Comparison of ENCODE assay signal across 8 cellular contexts in genomic region chr20:41172296-41173140, GRCh38. TPM values are rescaled to one million over a fixed set of nuclear protein-coding genes. Genes with fewer than 3 reads are reported as not detected.
DNase-seq lines count a peak whose midpoint lies in the region; ATAC-seq and TF ChIP-seq lines count a peak whose summit lies in the region.

No MANE protein-coding gene starts in this region.

- H3K4me1 ChIP-seq in muscle layer of duodenum (ENCODE audit: control insufficient read depth in 1 of 2, insufficient read depth in 2 of 2, low read length in 2 of 2), result peaks cover 7 to 34% of the 10 kb centered on the region in 2 donors
- peaks cover 24% of the 10 kb centered on the region for H3K4me1 ChIP-seq in upper lobe of right lung

- peak; percentile 60 for DNase-seq in activated CD8-positive, alpha-beta memory T cell treated with anti-CD3 and anti-CD28 coated beads for 24 hours
- DNase-seq in activated CD8-positive, alpha-beta memory T cell treated with anti-CD3 and anti-CD28 coated beads, Interleukin-2, amount 50 U/mL, for 4 hours, result no peak
- DNase-seq in coronary artery (ENCODE audit: low spot score) (peak; percentile 74), upper lobe of right lung (peak; percentile 68), NCI-H1092 (lab: John Stamatoyannopoulos, UW) (no peak)
- no peak for DNase-seq in effector CD4-positive, alpha-beta T cell

- peak overlapping the region; percentile 10 to 93 for H3K27ac ChIP-seq in coronary artery
- peak overlapping the region; percentile 62 for H3K27ac ChIP-seq in muscle layer of duodenum (ENCODE audit: low read length)
- H3K27ac ChIP-seq in upper lobe of right lung, result peak overlapping the region; percentile 69

- ATAC-seq in upper lobe of right lung (no peak), HG03378 (IDR thresholded peaks at IDR 0.05; ENCODE audit: unreplicated experiment) (no peak)

- no peaks in the 10 kb centered on the region for H3K9me3 ChIP-seq in muscle layer of duodenum (ENCODE audit: control insufficient read depth in 1 of 2, low read length in 2 of 2)
- H3K9me3 ChIP-seq in upper lobe of right lung, result no peaks in the 10 kb centered on the region

- intact Hi-C loops in upper lobe of right lung (cut with DNase I), result loop anchor here (5.0 kb wide), 1 partner anchor 165 kb away; no protein-coding TSS in a partner anchor

- no peaks in the 10 kb centered on the region for H3K27me3 ChIP-seq in muscle layer of duodenum (ENCODE audit: low read depth, low read length)
- no peaks in the 10 kb centered on the region for H3K27me3 ChIP-seq in upper lobe of right lung

- TF ChIP-seq CTCF in coronary artery (IDR thresholded peaks at IDR 0.05) (no peak), upper lobe of right lung (IDR thresholded peaks at IDR 0.05) (no peak)

- H3K36me3 ChIP-seq in muscle layer of duodenum (ENCODE audit: control insufficient read depth in 1 of 2, insufficient read depth in 2 of 2, low read length in 2 of 2), result peaks cover 49 to 57% of the 10 kb centered on the region in 2 donors
- H3K36me3 ChIP-seq in upper lobe of right lung, result peaks cover 84% of the 10 kb centered on the region

- H3K4me3 ChIP-seq in coronary artery (peak overlapping the region; percentile 14), muscle layer of duodenum (ENCODE audit: low read depth in 1 of 2, low read length in 2 of 2) (no peak overlapping the region), upper lobe of right lung (no peak overlapping the region)

RNA-seq across cellular contexts. Expression of gene PLCG1, which starts 35.2 kb away (rescaled TPM):
- total RNA-seq in upper lobe of right lung, result 120 TPM

Comparison
In these comparisons a context has a peak if more than half of its experiments do, and no peak if none do; other contexts are left out.
1. DNase-seq: peak in activated CD8-positive, alpha-beta memory T cell treated with anti-CD3 and anti-CD28 coated beads for 24 hours (single experiment), coronary artery (single experiment) and upper lobe of right lung (single experiment); none in activated CD8-positive, alpha-beta memory T cell treated with anti-CD3 and anti-CD28 coated beads, Interleukin-2, amount 50 U/mL, for 4 hours (single experiment), NCI-H1092 (single experiment) and effector CD4-positive, alpha-beta T cell (single experiment).
2. Peak in every context shown above with its lines, with median percentiles within 50 percentile points of each other: H3K27ac ChIP-seq.